In the genomic region with DNA sequence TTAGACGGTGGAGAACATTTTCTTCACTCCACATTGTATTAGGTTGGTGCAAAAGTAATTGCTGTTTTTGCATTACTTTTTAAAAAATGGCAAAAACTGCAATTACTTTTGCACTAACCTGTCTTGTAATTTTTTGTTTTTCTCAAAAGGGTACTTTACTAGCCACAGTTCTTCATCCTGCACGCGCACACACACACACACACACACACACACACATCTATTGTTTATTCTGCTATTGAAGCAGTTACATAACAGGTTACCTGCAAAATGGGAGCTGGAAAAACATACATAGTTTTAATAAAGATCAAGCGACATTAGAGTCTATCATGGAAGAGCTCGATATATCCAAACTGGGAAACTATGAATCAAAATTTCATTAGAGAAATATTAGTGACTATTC, we compare ENCODE assay signal across 9 cellular contexts.
DNase-seq lines count a peak whose midpoint lies in the region; ATAC-seq and TF ChIP-seq lines count a peak whose summit lies in the region.
"Had no signal": no experiment of that assay in that cellular context is flagged by ENCODE, and none has a peak within 500 bp of the region (broad histone marks: within the 10 kb centered on the region; RNA-seq: fewer than 3 reads in every experiment).

No MANE protein-coding gene starts in this region.

- H3K4me3 ChIP-seq in BLaER1, result peak overlapping the region; percentile 62; the same call in 1 of the 2 replicates
- H3K4me3 ChIP-seq in HUES48 (ENCODE audit: low read depth, low read length), result peak overlapping the region; percentile 53
- H3K4me3 ChIP-seq in ascending aorta, result peak overlapping the region; percentile 50 to 65

- no peak for TF ChIP-seq CTCF in ascending aorta (IDR thresholded peaks at IDR 0.05)

- H3K4me1 ChIP-seq in BLaER1 (peaks cover 15% of the 10 kb centered on the region), HUES48 (ENCODE audit: control insufficient read depth, insufficient read depth, low read length) (peaks cover 14% of the 10 kb centered on the region), ascending aorta (peaks cover 0 to 3% of the 10 kb centered on the region in 2 donors)

- H3K9me3 ChIP-seq in BLaER1 (no peaks in the 10 kb centered on the region), HUES48 (ENCODE audit: control insufficient read depth, insufficient read depth, low read length) (no peaks in the 10 kb centered on the region), ascending aorta (no peaks in the 10 kb centered on the region)

- H3K27ac Mint-ChIP-seq in naive B cell, result peak overlapping the region in 3 of 6 donors; percentile 28 to 81 (median 61)

- DNase-seq in ascending aorta (ENCODE audit: low spot score in 2 of 2), result no peak
- no peak for DNase-seq in naive B cell
- DNase-seq in NOMO-1 (lab: John Stamatoyannopoulos, UW; ENCODE audit: unreplicated experiment in 2 of 2), result no peak
- DNase-seq in foreskin melanocyte, result no peak
- DNase-seq in 8988T, result no peak
- DNase-seq: cerebellar nuclear complex had no signal

- H3K4me3 Mint-ChIP-seq in naive B cell, result peak overlapping the region; percentile 59 to 85 (median 76)

- H3K4me1 Mint-ChIP-seq in naive B cell, result peaks cover 5 to 14% (median 11%) of the 10 kb centered on the region in 3 donors

- peaks cover 6 to 19% (median 16%) of the 10 kb centered on the region in 3 donors for H3K27me3 Mint-ChIP-seq in naive B cell

- no peak overlapping the region for H3K27ac ChIP-seq in BLaER1
- H3K27ac ChIP-seq in HUES48 (ENCODE audit: low read depth, low read length), result peak overlapping the region; percentile 70
- H3K27ac ChIP-seq in ascending aorta, result no peak overlapping the region

- ATAC-seq in naive B cell (ENCODE audit: low read depth in 2 of 2) (no peak), GM18519 (IDR thresholded peaks at IDR 0.05; ENCODE audit: low FRiP score, unreplicated experiment) (no peak)

- H4K20me1 ChIP-seq in BLaER1, result no peaks in the 10 kb centered on the region

- H3K27me3 ChIP-seq in BLaER1 (no peaks in the 10 kb centered on the region), HUES48 (ENCODE audit: control insufficient read depth, insufficient read depth, low read length) (0 out of 2 replicates have a peak, but pooled peaks cover 4% of the 10 kb centered on the region), ascending aorta (no peaks in the 10 kb centered on the region)

- no peaks in the 10 kb centered on the region for H3K36me3 Mint-ChIP-seq in naive B cell

- peaks cover 0 to 8% (median 0%) of the 10 kb centered on the region in 7 donors for H3K9me3 Mint-ChIP-seq in naive B cell

- H3K4me2 ChIP-seq in BLaER1, result peak overlapping the region; percentile 75

- H3K9ac ChIP-seq in BLaER1 (no peak overlapping the region), HUES48 (ENCODE audit: low read depth, low read length) (no peak overlapping the region)

- intact Hi-C loops in ascending aorta (cut with DNase I), result no loop called here

- H3K36me3 ChIP-seq in BLaER1, result no peaks in the 10 kb centered on the region
- no peaks in the 10 kb centered on the region for H3K36me3 ChIP-seq in HUES48 (ENCODE audit: control insufficient read depth, insufficient read depth, low read length)
- no peaks in the 10 kb centered on the region for H3K36me3 ChIP-seq in ascending aorta
